ENCODE assay signal across 9 cellular contexts in genomic region chr15:39642011-39642640, GRCh38.
DNase-seq lines count a peak whose midpoint lies in the region; ATAC-seq and TF ChIP-seq lines count a peak whose summit lies in the region.
"Had no signal": no experiment of that assay in that cellular context is flagged by ENCODE, and none has a peak within 500 bp of the region (broad histone marks: within the 10 kb centered on the region; RNA-seq: fewer than 3 reads in every experiment).

No MANE protein-coding gene starts in this region.

- H3K27ac ChIP-seq in right lobe of liver, result no peak overlapping the region

- TF ChIP-seq CTCF in AG10803 (conservative IDR thresholded peaks at IDR 0.05; ENCODE audit: low read length) (no peak), cardiac fibroblast (IDR thresholded peaks at IDR 0.05; ENCODE audit: low read depth, low read length) (no peak), right lobe of liver (IDR thresholded peaks at IDR 0.05) (no peak)

- intact Hi-C loops in right lobe of liver (cut with DNase I), result no loop called here

- H3K4me3 ChIP-seq in AG10803 (ENCODE audit: low read length), result no peak overlapping the region
- H3K4me3 ChIP-seq in cardiac fibroblast (replicated peaks in 1 of 2; ENCODE audit: low read depth in 2 of 2, low read length in 2 of 2), result no peak overlapping the region
- H3K4me3 ChIP-seq in right lobe of liver, result no peak overlapping the region

- ATAC-seq in right lobe of liver (no peak), GM21529 (IDR thresholded peaks at IDR 0.05; ENCODE audit: unreplicated experiment) (no peak)

- no peaks in the 10 kb centered on the region for H3K9me3 ChIP-seq in right lobe of liver

- H3K36me3 ChIP-seq in right lobe of liver, result no peaks in the 10 kb centered on the region

- no peaks in the 10 kb centered on the region for H3K27me3 ChIP-seq in right lobe of liver

- DNase-seq in AG10803 (ENCODE audit: low read depth) (peak; percentile 75), HT-29 (ENCODE audit: low spot score) (peak; percentile 37), cardiac fibroblast (ENCODE audit: low read depth in 2 of 2) (peak; percentile 48 to 78), lung microvascular endothelial cell (ENCODE audit: low read depth in 2 of 2) (peak; percentile 37 to 76), right lobe of liver (no peak), NCI-H187 (lab: John Stamatoyannopoulos, UW) (no peak), NCI-H128 (lab: John Stamatoyannopoulos, UW; ENCODE audit: unreplicated experiment) (no peak)
- DNase-seq: cortex of kidney had no signal

- peaks cover 0 to 6% (median 0%) of the 10 kb centered on the region in 4 donors for H3K4me1 ChIP-seq in right lobe of liver

- no peak for TF ChIP-seq POLR2A in right lobe of liver (IDR thresholded peaks at IDR 0.05)

- WGBS in right lobe of liver (ENCODE audit: insufficient coverage, low coverage, low lambda C conversion rate, missing lambda C conversion rate), result 71% methylated on average over 5 of the region's 5 CpGs

Comparison
In these comparisons a context has a peak if more than half of its experiments do, and no peak if none do; other contexts are left out.
1. DNase-seq: peak in AG10803 (single experiment), HT-29 (single experiment), cardiac fibroblast (2 of 2) and lung microvascular endothelial cell (2 of 2); none in right lobe of liver (0 of 3), NCI-H187 (0 of 2) and NCI-H128 (single experiment).